25 cellular contexts compared by ENCODE assay signal in the genomic region with DNA sequence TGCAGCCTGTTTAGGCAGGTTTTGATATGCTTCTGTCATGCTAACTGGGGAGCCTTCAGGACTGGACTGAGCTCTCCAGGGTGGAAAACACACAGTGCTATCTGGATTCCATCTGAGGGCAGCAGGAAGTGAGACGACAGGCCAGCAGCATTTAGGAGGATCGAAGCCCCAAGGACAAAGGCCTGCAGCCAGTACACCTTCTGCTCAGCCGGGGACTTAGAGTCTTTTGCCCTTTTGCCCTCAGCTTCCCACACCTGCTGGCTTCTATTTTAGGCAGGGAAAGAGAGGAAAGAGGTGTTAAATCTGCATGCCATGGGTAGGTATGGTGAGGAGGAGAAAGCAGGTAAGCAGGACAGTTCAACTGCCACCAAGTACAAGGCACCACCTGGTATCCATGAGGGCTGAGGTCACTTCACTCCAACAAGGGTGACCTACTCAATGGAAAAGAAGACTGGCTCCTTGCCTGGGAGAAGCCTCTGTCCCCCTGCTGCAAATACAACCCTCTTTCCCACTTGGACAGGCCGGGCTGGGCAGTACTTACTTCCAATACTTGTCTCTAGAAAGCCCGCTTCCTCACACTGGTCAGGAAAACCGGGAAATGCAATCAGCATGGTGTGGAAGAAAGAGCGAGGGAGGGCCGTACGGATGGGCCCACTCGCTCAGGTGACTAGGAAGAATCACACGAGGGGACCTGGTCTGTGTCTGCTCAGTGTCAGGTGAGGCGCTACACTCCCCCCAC. TPM values are rescaled to one million over a fixed set of nuclear protein-coding genes. Genes with fewer than 3 reads are reported as not detected.
A peak's percentile ranks its signal among the peaks of the same experiment; 100 is the strongest.
DNase-seq lines count a peak whose midpoint lies in the region; ATAC-seq, FAIRE-seq and TF ChIP-seq lines count a peak whose summit lies in the region.
"Had no signal": no experiment of that assay in that cellular context is flagged by ENCODE, and none has a peak within 500 bp of the region (broad histone marks: within the 10 kb centered on the region; RNA-seq: fewer than 3 reads in every experiment).

No MANE protein-coding gene starts in this region.

- H4K20me1 ChIP-seq in BLaER1 treated with 17β-estradiol and CSF1 and Interleukin-3, amounts not matched to agents 10 nM and 100 nM: peaks cover 0 to 91% (median 12%) of the 10 kb centered on the region in 11 experiments; a peak in 16 of 22 replicates

- no peaks in the 10 kb centered on the region for H3K27me3 Mint-ChIP-seq in naive B cell
- no peaks in the 10 kb centered on the region for H3K27me3 Mint-ChIP-seq in CD8-positive, alpha-beta T cell (ENCODE audit: low read depth)

- ATAC-seq in naive B cell (ENCODE audit: low read depth in 2 of 2) (no peak), GM19455 (IDR thresholded peaks at IDR 0.05; ENCODE audit: unreplicated experiment) (no peak)
- ATAC-seq in CD8-positive, alpha-beta T cell: no peak
- ATAC-seq: activated naive CD4-positive, alpha-beta T cell treated with anti-CD3 and anti-CD28 coated beads, Interleukin-2, amount 50 U/mL, for 72 hours; activated T-cell treated with anti-CD3 and anti-CD28 coated beads, Interleukin-2, amount 50 U/mL, for 72 hours; natural killer cell had no signal

- H3K27ac Mint-ChIP-seq in naive B cell: peak overlapping the region; percentile 44 to 96 (median 86)
- no peak overlapping the region for H3K27ac Mint-ChIP-seq in CD8-positive, alpha-beta T cell
- H3K27ac Mint-ChIP-seq: activated naive CD4-positive, alpha-beta T cell treated with anti-CD3 and anti-CD28 coated beads, Interleukin-2, amount 50 U/mL, for 72 hours; activated T-cell treated with anti-CD3 and anti-CD28 coated beads, Interleukin-2, amount 50 U/mL, for 72 hours; natural killer cell had no signal

- H3K36me3 Mint-ChIP-seq in naive B cell: peaks cover 26 to 31% of the 10 kb centered on the region in 2 donors
- peaks cover 67% of the 10 kb centered on the region for H3K36me3 Mint-ChIP-seq in CD8-positive, alpha-beta T cell
- H3K36me3 Mint-ChIP-seq: activated naive CD4-positive, alpha-beta T cell treated with anti-CD3 and anti-CD28 coated beads, Interleukin-2, amount 50 U/mL, for 72 hours had no signal

- no peak for FAIRE-seq in bronchial epithelial cell (lab: Jason Lieb, UNC)
- FAIRE-seq: GM18507 had no signal

- peak overlapping the region in 5 of 11 experiments; percentile 2 to 62 (median 40); a peak in 5 of 22 replicates for H3K9ac ChIP-seq in BLaER1 treated with 17β-estradiol and CSF1 and Interleukin-3, amounts not matched to agents 10 nM and 100 nM

- no peaks in the 10 kb centered on the region for H3K9me3 Mint-ChIP-seq in naive B cell
- no peaks in the 10 kb centered on the region for H3K9me3 Mint-ChIP-seq in CD8-positive, alpha-beta T cell
- H3K9me3 Mint-ChIP-seq: activated naive CD4-positive, alpha-beta T cell treated with anti-CD3 and anti-CD28 coated beads, Interleukin-2, amount 50 U/mL, for 72 hours; activated T-cell treated with anti-CD3 and anti-CD28 coated beads, Interleukin-2, amount 50 U/mL, for 72 hours; CD8-positive, alpha-beta memory T cell; natural killer cell had no signal

- intact Hi-C loops in CD8-positive, alpha-beta T cell (cut with DNase I, micrococcal nuclease): no loop called here

- TF ChIP-seq CTCF in LNCaP clone FGC (IDR thresholded peaks at IDR 0.05; ENCODE audit: control insufficient read depth, extremely low read depth, insufficient read depth) (no peak), bronchial epithelial cell (IDR thresholded peaks at IDR 0.05; ENCODE audit: insufficient read depth, low read length, severe bottlenecking) (no peak)
- no peak for TF ChIP-seq CTCF in CD8-positive, alpha-beta T cell (IDR thresholded peaks at IDR 0.05)

- peaks cover 59 to 79% (median 75%) of the 10 kb centered on the region in 3 donors for H3K4me1 Mint-ChIP-seq in naive B cell
- H3K4me1 Mint-ChIP-seq in CD8-positive, alpha-beta T cell (ENCODE audit: low read depth): peaks cover 18% of the 10 kb centered on the region

- H3K27ac ChIP-seq in BLaER1 treated with 17β-estradiol and CSF1 and Interleukin-3, amounts not matched to agents 10 nM and 100 nM: no peak overlapping the region
- H3K27ac ChIP-seq in CD8-positive, alpha-beta T cell (ENCODE audit: low read depth, low read length): no peak overlapping the region
- H3K27ac ChIP-seq: coronary artery had no signal

- CTCF ChIA-PET in CD8-positive, alpha-beta T cell (lab: Charles Lee): interaction anchor here (1.9 kb wide), 1 partner anchor 30 kb away, joined by 8 read pairs; no protein-coding TSS in a partner anchor

- peaks cover 67 to 81% (median 75%) of the 10 kb centered on the region in 10 experiments for H3K4me1 ChIP-seq in BLaER1 treated with 17β-estradiol and CSF1 and Interleukin-3, amounts not matched to agents 10 nM and 100 nM
- H3K4me1 ChIP-seq in CD8-positive, alpha-beta T cell (ENCODE audit: insufficient read depth, low read length): peaks cover 19% of the 10 kb centered on the region

- peaks cover 16 to 60% (median 37%) of the 10 kb centered on the region in 11 experiments for H3K36me3 ChIP-seq in BLaER1 treated with 17β-estradiol and CSF1 and Interleukin-3, amounts not matched to agents 10 nM and 100 nM
- H3K36me3 ChIP-seq in bronchial epithelial cell (ENCODE audit: control insufficient read depth, insufficient read depth, low read length): peaks cover 6% of the 10 kb centered on the region
- H3K36me3 ChIP-seq in CD8-positive, alpha-beta T cell (ENCODE audit: insufficient read depth, low read length): peaks cover 38% of the 10 kb centered on the region

- H3K27me3 ChIP-seq in BLaER1 treated with 17β-estradiol and CSF1 and Interleukin-3, amounts not matched to agents 10 nM and 100 nM: peaks cover 0 to 26% (median 0%) of the 10 kb centered on the region in 11 experiments; a peak in 8 of 22 replicates
- no peaks in the 10 kb centered on the region for H3K27me3 ChIP-seq in bronchial epithelial cell (ENCODE audit: control insufficient read depth, insufficient read depth, low read length)
- H3K27me3 ChIP-seq in CD8-positive, alpha-beta T cell (ENCODE audit: insufficient read depth, low read length): no peaks in the 10 kb centered on the region

- no peak overlapping the region for H3K4me3 ChIP-seq in BLaER1 treated with 17β-estradiol and CSF1 and Interleukin-3, amounts not matched to agents 10 nM and 100 nM
- H3K4me3 ChIP-seq in LNCaP clone FGC (ENCODE audit: low read depth, low read length): no peak overlapping the region
- H3K4me3 ChIP-seq in bronchial epithelial cell (ENCODE audit: low read depth, low read length): no peak overlapping the region
- no peak overlapping the region for H3K4me3 ChIP-seq in CD8-positive, alpha-beta T cell (ENCODE audit: low read depth, low read length)
- H3K4me3 ChIP-seq: coronary artery, skin epidermis had no signal

- peak; percentile 44 for DNase-seq in LNCaP clone FGC (ENCODE audit: low read depth)
- peak; percentile 74 for DNase-seq in bronchial epithelial cell (ENCODE audit: low read depth)
- DNase-seq in naive B cell: no peak
- DNase-seq in dedifferentiated amniotic fluid mesenchymal stem cell (ENCODE audit: extremely low spot score): no peak
- DNase-seq in GM19240 (ENCODE audit: insufficient read length, low spot score): no peak
- no peak for DNase-seq in CD8-positive, alpha-beta T cell
- DNase-seq: activated CD4-positive, CD25-positive, alpha-beta regulatory T cell; activated T-cell treated with anti-CD3 and anti-CD28 coated beads, Interleukin-2, amount 50 U/mL, for 72 hours; CD8-positive, alpha-beta memory T cell; foreskin fibroblast; Kasumi-1; kidney glomerular epithelial cell; mesendoderm; natural killer cell; NCI-H1092 treated with DMSO at 0.1 percent for 48 hours; NCI-H524; stimulated activated CD4-positive, alpha-beta T cell treated with anti-CD3 and anti-CD28 coated beads, Interleukin-4, amount 100 ng/mL, for 24 hours; T-helper 2 cell had no signal

- peak overlapping the region; percentile 44 to 100 (median 92) for H3K4me3 Mint-ChIP-seq in naive B cell
- no peak overlapping the region for H3K4me3 Mint-ChIP-seq in CD8-positive, alpha-beta T cell
- H3K4me3 Mint-ChIP-seq: activated T-cell treated with anti-CD3 and anti-CD28 coated beads, Interleukin-2, amount 50 U/mL, for 72 hours; CD8-positive, alpha-beta memory T cell; natural killer cell had no signal

- POLR2A ChIA-PET in CD8-positive, alpha-beta T cell (lab: Charles Lee): interaction anchor here (0.7 kb wide), 1 partner anchor 182 kb away, joined by 3 read pairs; no protein-coding TSS in a partner anchor

- peak overlapping the region; percentile 77 to 99 (median 95) for H3K4me2 ChIP-seq in BLaER1 treated with 17β-estradiol and CSF1 and Interleukin-3, amounts not matched to agents 10 nM and 100 nM

- H3K9me3 ChIP-seq in BLaER1 treated with 17β-estradiol and CSF1 and Interleukin-3, amounts not matched to agents 10 nM and 100 nM (replicated peaks in 1 of 11): no peaks in the 10 kb centered on the region
- no peaks in the 10 kb centered on the region for H3K9me3 ChIP-seq in CD8-positive, alpha-beta T cell (ENCODE audit: low read length)

RNA-seq across cellular contexts. Expression of a gene that starts 12.3 kb away (rescaled TPM):
- 2.9 and 4.5 TPM in 2 replicates for total RNA-seq in bronchial epithelial cell
- polyA plus RNA-seq in naive B cell (ENCODE audit: low read depth in 6 of 6): 10 to 100 TPM; 30.6 to 84.4 (median 37.4) TPM
- 1 to 10 TPM; 3.0 to 4.2 TPM for total RNA-seq in CD8-positive, alpha-beta T cell
- total RNA-seq: subcutaneous adipose tissue had no signal

RNA-seq across cellular contexts. Expression of a gene that starts 17.1 kb away (rescaled TPM):
- 47.1 and 59.0 TPM in 2 replicates for total RNA-seq in bronchial epithelial cell
- 10 to 100 TPM; 47.4 to 64.4 (median 60.4) TPM for polyA plus RNA-seq in naive B cell (ENCODE audit: low read depth in 6 of 6)
- 10 to 100 TPM; 51.5 to 55.6 TPM for total RNA-seq in CD8-positive, alpha-beta T cell

RNA-seq across cellular contexts. Expression of a gene that starts 27.7 kb away (rescaled TPM):
- 0.51 and 1.3 TPM in 2 replicates for total RNA-seq in bronchial epithelial cell
- polyA plus RNA-seq in naive B cell (ENCODE audit: low read depth in 6 of 6): not detected
- 1 to 10 TPM; 3.7 to 5.1 TPM for total RNA-seq in CD8-positive, alpha-beta T cell

RNA-seq across cellular contexts. Expression of a gene that starts 49.3 kb away (rescaled TPM):
- total RNA-seq in bronchial epithelial cell: 0.26 and 0.90 TPM in 2 replicates
- under 1 TPM in 5 of 6 donors, not detected in 1; 0.12 to 0.35 (median 0.20) TPM for polyA plus RNA-seq in naive B cell (ENCODE audit: low read depth in 6 of 6)
- 1 to 10 TPM; 6.5 to 8.4 TPM for total RNA-seq in CD8-positive, alpha-beta T cell

Comparison
In these comparisons a context has a peak if more than half of its experiments do, and no peak if none do; other contexts are left out.
1. DNase-seq: peak in LNCaP clone FGC (single experiment) and bronchial epithelial cell (single experiment); none in naive B cell (single experiment), dedifferentiated amniotic fluid mesenchymal stem cell (single experiment), GM19240 (single experiment) and CD8-positive, alpha-beta T cell (0 of 7).